8 cellular contexts compared by ENCODE assay signal in genomic region chr1:151254217-151255213, GRCh38. TPM values are rescaled to one million over a fixed set of nuclear protein-coding genes. Genes with fewer than 3 reads are reported as not detected.
A peak's percentile ranks its signal among the peaks of the same experiment; 100 is the strongest.
DNase-seq lines count a peak whose midpoint lies in the region; ATAC-seq and TF ChIP-seq lines count a peak whose summit lies in the region.

Gene PSMD4, plus strand, starts transcription at chr1:151254734. Its CDS starts 49 bp downstream, at chr1:151254783.

- peak; percentile 27 to 35 for TF ChIP-seq RAD21 in liver (IDR thresholded peaks at IDR 0.05)

- peaks cover 3 to 15% (median 9%) of the 10 kb centered on the region in 4 donors for H3K4me1 ChIP-seq in liver (ENCODE audit: control insufficient read depth in 4 of 4, insufficient read depth in 4 of 4, low read length in 3 of 4)

- 8% methylated on average over 56 of the region's 56 CpGs for WGBS in liver

- TF ChIP-seq CTCF in C4-2B (conservative IDR thresholded peaks at IDR 0.05) (no peak), dorsolateral prefrontal cortex (IDR thresholded peaks at IDR 0.05 in 54 of 56, conservative IDR thresholded peaks at IDR 0.05 in 2 of 56; ENCODE audit: low read depth in 1 of 56, partially characterized antibody in 56 of 56) (peak in 32 of 56 donors; percentile 4 to 49 (median 28)), liver (IDR thresholded peaks at IDR 0.05; ENCODE audit: low read depth, low read length, missing input control) (no peak)

- ATAC-seq in GM19395 (IDR thresholded peaks at IDR 0.05; ENCODE audit: unreplicated experiment) (peak; percentile 92), HG03565 (IDR thresholded peaks at IDR 0.05; ENCODE audit: unreplicated experiment) (peak; percentile 88)

- H3K36me3 ChIP-seq in liver (ENCODE audit: control insufficient read depth in 4 of 4, insufficient read depth in 3 of 4, low read depth in 1 of 4, low read length in 3 of 4) = peaks cover 0 to 3% (median 2%) of the 10 kb centered on the region in 4 donors

- peak within 1 kb of the TSS; percentile 48 to 94 for H3K9ac ChIP-seq in liver (ENCODE audit: low read depth in 1 of 2, low read length in 2 of 2)

- peak within 1 kb of the TSS; percentile 70 to 100 (median 97) for H3K4me3 ChIP-seq in dorsolateral prefrontal cortex
- H3K4me3 ChIP-seq in liver (ENCODE audit: low read depth in 1 of 3, low read length in 3 of 3) = peak within 1 kb of the TSS; percentile 77 to 84 (median 82)

- no peaks in the 10 kb centered on the region for H3K9me3 ChIP-seq in liver (ENCODE audit: control insufficient read depth in 4 of 4, low read length in 3 of 4)

- H3K27ac ChIP-seq in C4-2B = peak within 1 kb of the TSS; percentile 95
- H3K27ac ChIP-seq in dorsolateral prefrontal cortex = peak within 1 kb of the TSS in 58 of 59 donors; percentile 28 to 96 (median 86)
- peak within 1 kb of the TSS; percentile 83 for H3K27ac ChIP-seq in liver (ENCODE audit: low read depth in 1 of 2, low read length in 2 of 2)

- intact Hi-C loops in dorsolateral prefrontal cortex (cut with DNase I) = loop anchor here (1.0 to 2.0 kb wide), 3 partner anchors 26 to 58 kb away; partner anchors contain the start of gene PIP5K1A (in 1 of the 2)

- peak; percentile 99 for DNase-seq in NCI-H82 (lab: John Stamatoyannopoulos, UW)
- peak; percentile 90 to 94 for DNase-seq in activated CD4-positive, alpha-beta T cell treated with anti-CD3 and anti-CD28 coated beads, Interleukin-2, amount 50 U/mL, for 48 hours
- peak; percentile 83 to 96 (median 94) for DNase-seq in dorsolateral prefrontal cortex
- peak; percentile 94 for DNase-seq in stimulated activated CD4-positive, alpha-beta T cell treated with anti-CD3 and anti-CD28 coated beads, Interleukin-4, amount 100 ng/mL, for 24 hours

- H3K27me3 ChIP-seq in dorsolateral prefrontal cortex = no peaks in the 10 kb centered on the region
- no peaks in the 10 kb centered on the region for H3K27me3 ChIP-seq in liver (ENCODE audit: control insufficient read depth in 4 of 4, insufficient read depth in 4 of 4, low read length in 3 of 4)

TF ChIP-seq in liver, 16 proteins besides CTCF, POLR2A, EP300 and RAD21:
- TF ChIP-seq FOXA2 (IDR thresholded peaks at IDR 0.05) = no peak
- peak; percentile 94 for TF ChIP-seq SP1 (IDR thresholded peaks at IDR 0.05)
- TF ChIP-seq NR2F2 (IDR thresholded peaks at IDR 0.05) = no peak
- peak; percentile 39 for TF ChIP-seq TAF1 (conservative IDR thresholded peaks at IDR 0.05)
- peak; percentile 62 for TF ChIP-seq ZBTB33 (IDR thresholded peaks at IDR 0.05)
- no peak for TF ChIP-seq EGR1 (IDR thresholded peaks at IDR 0.05; ENCODE audit: low read depth in 2 of 2)
- TF ChIP-seq FOXA1 (IDR thresholded peaks at IDR 0.05) = no peak
- peak; percentile 13 to 49 for TF ChIP-seq HNF4A (conservative IDR thresholded peaks at IDR 0.05)
- TF ChIP-seq HNF4G (IDR thresholded peaks at IDR 0.05) = no peak
- TF ChIP-seq RXRA (IDR thresholded peaks at IDR 0.05) = peak in 1 of 2 donors; percentile 21
- TF ChIP-seq REST (IDR thresholded peaks at IDR 0.05) = peak; percentile 60
- TF ChIP-seq MAX (IDR thresholded peaks at IDR 0.05) = peak; percentile 75
- no peak for TF ChIP-seq ATF3 (IDR thresholded peaks at IDR 0.05)
- peak in 1 of 2 donors; percentile 91 for TF ChIP-seq GABPA (IDR thresholded peaks at IDR 0.05 in 1 of 2, conservative IDR thresholded peaks at IDR 0.05 in 1 of 2)
- TF ChIP-seq YY1 (IDR thresholded peaks at IDR 0.05) = peak; percentile 95
- TF ChIP-seq JUND (IDR thresholded peaks at IDR 0.05) = no peak

RNA-seq across cellular contexts. Expression of gene PSMD4, which starts in this region (rescaled TPM):
- total RNA-seq in dorsolateral prefrontal cortex (100 to 1,000 TPM; 129 to 230 (median 181) TPM), liver (10 to 100 TPM; 77.7 to 86.3 TPM)
- polyA plus RNA-seq in liver = 100 to 1,000 TPM in 1 of 2 donors, 10 to 100 TPM in 1; 87.7 to 108 TPM

Comparison
In these comparisons a context has a peak if more than half of its experiments do, and no peak if none do; other contexts are left out.
1. Peak in every context shown above with its lines: DNase-seq, ATAC-seq, H3K4me3 ChIP-seq and H3K27ac ChIP-seq.
2. CTCF ChIP-seq: peak in dorsolateral prefrontal cortex (32 of 56); none in C4-2B (single experiment) and liver (single experiment).